7 cellular contexts compared by ENCODE assay signal in genomic region chr9:34139477-34140146, GRCh38. TPM values are rescaled to one million over a fixed set of nuclear protein-coding genes. Genes with fewer than 3 reads are reported as not detected.
A peak's percentile ranks its signal among the peaks of the same experiment; 100 is the strongest.
DNase-seq lines count a peak whose midpoint lies in the region; ATAC-seq, FAIRE-seq and TF ChIP-seq lines count a peak whose summit lies in the region.

No MANE protein-coding gene starts in this region.

- no peak overlapping the region for H3K4me3 ChIP-seq in fibroblast of mammary gland (ENCODE audit: control insufficient read depth, low read depth, low read length)

- TF ChIP-seq CTCF in fibroblast of mammary gland (conservative IDR thresholded peaks at IDR 0.05; ENCODE audit: control insufficient read depth, insufficient read depth, low read depth, low read length): peak; percentile 49

- intact Hi-C loops in sciatic nerve (cut with DNase I): no loop called here

- peak; percentile 85 for ATAC-seq in sciatic nerve
- no peak for ATAC-seq in GM21367 (IDR thresholded peaks at IDR 0.05; ENCODE audit: unreplicated experiment)

- DNase-seq in H4 (ENCODE audit: low spot score) (peak; percentile 95), RCC 7860 (ENCODE audit: low spot score) (peak; percentile 38), fibroblast of mammary gland (ENCODE audit: low read depth) (peak; percentile 87), sciatic nerve (ENCODE audit: low spot score) (no peak), CD1c-positive myeloid dendritic cell (ENCODE audit: extremely low spot score) (no peak), NCI-H1436 (lab: John Stamatoyannopoulos, UW) (no peak)

- peak; percentile 81 for FAIRE-seq in RCC 7860 (lab: Jason Lieb, UNC)

RNA-seq across cellular contexts. Expression of gene DCAF12, which starts 13.1 kb away (rescaled TPM):
- 30.2 and 38.8 TPM in 2 replicates for total RNA-seq in H4 (2014; rRNA removed; shearing (Covaris generic))
- total RNA-seq in sciatic nerve: 54.9 TPM

RNA-seq across cellular contexts. Expression of gene UBAP1, which starts 39.2 kb away (rescaled TPM):
- total RNA-seq in H4 (2014; rRNA removed; shearing (Covaris generic)): 32.8 and 43.4 TPM in 2 replicates
- 56.6 TPM for total RNA-seq in sciatic nerve

Comparison
In these comparisons a context has a peak if more than half of its experiments do, and no peak if none do; other contexts are left out.
1. DNase-seq: peak in H4 (single experiment), RCC 7860 (single experiment) and fibroblast of mammary gland (single experiment); none in sciatic nerve (single experiment), CD1c-positive myeloid dendritic cell (single experiment) and NCI-H1436 (single experiment).